8 cellular contexts compared by ENCODE assay signal in the genomic region with DNA sequence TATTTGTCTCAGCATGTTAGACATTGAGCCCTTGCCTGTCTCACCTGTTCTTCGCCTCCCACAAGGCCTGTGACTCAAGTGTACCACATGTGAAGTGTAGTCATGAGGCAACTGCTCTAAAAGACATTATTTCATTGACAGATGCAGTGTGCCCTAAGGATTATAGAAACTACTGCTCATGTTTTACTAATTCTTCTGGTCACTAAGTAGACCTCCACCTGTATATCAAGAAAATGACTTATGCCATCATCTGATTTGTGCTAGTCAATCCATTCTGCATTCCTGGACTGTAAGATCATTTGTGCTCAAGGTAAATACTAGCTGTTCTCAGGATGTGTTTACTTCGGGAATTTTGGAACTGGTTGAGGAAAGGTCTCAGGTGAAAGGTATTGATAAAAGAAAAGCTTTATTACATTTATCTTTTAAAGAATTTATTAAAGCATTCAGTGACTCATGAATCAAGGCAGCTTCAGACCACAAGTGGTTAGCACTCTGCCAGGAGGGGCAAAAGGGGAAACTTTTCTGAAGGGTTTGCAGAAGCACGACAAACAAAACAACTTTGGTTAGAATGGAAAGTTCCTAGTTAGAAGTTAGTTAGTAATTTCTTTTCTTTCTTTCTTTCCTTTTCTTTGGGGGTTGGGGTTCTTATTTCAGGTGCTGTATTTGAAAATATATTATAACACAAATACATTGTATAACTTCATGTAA.
DNase-seq lines count a peak whose midpoint lies in the region; ATAC-seq and TF ChIP-seq lines count a peak whose summit lies in the region.

No MANE protein-coding gene starts in this region.

- no peaks in the 10 kb centered on the region for H3K4me1 Mint-ChIP-seq in type B pancreatic cell (ENCODE audit: unreplicated experiment)

- no peak overlapping the region for H3K27ac Mint-ChIP-seq in type B pancreatic cell

- H3K9me3 ChIP-seq in osteoblast (ENCODE audit: low read depth, low read length): no peaks in the 10 kb centered on the region
- H3K9me3 ChIP-seq in heart right ventricle: no peaks in the 10 kb centered on the region

- peak overlapping the region; percentile 12 for H3K4me2 ChIP-seq in osteoblast (ENCODE audit: insufficient read depth, low read length)

- WGBS in heart right ventricle, 2 donors: 76 to 92% methylated on average over 3 of the region's 3 CpGs

- ATAC-seq in GM19023 (IDR thresholded peaks at IDR 0.05; ENCODE audit: unreplicated experiment) (peak; percentile 72), HG03095 (IDR thresholded peaks at IDR 0.05; ENCODE audit: unreplicated experiment) (peak; percentile 55), heart right ventricle (no peak)

- no peaks in the 10 kb centered on the region for H3K79me2 ChIP-seq in osteoblast (ENCODE audit: insufficient read depth, low read length)

- intact Hi-C loops in heart right ventricle (cut with DNase I): no loop called here
- intact Hi-C loops in posterior cingulate gyrus (cut with DNase I): no loop called here

- peak; percentile 60 to 73 for DNase-seq in activated T-cell treated with anti-CD3 and anti-CD28 coated beads, Interleukin-2, amount 50 U/mL, for 48 hours
- DNase-seq in osteoblast (ENCODE audit: insufficient read length, low spot score, missing footprints): no peak
- no peak for DNase-seq in pons (ENCODE audit: low spot score)
- no peak for DNase-seq in heart right ventricle
- no peak for DNase-seq in posterior cingulate gyrus
- no peak for DNase-seq in type B pancreatic cell (ENCODE audit: extremely low spot score, unreplicated experiment)

- H3K27me3 ChIP-seq in osteoblast (ENCODE audit: insufficient read depth, low read length): no peaks in the 10 kb centered on the region
- H3K27me3 ChIP-seq in heart right ventricle: no peaks in the 10 kb centered on the region

- H3K27me3 Mint-ChIP-seq in type B pancreatic cell: no peaks in the 10 kb centered on the region

- H3K36me3 ChIP-seq in osteoblast (ENCODE audit: insufficient read depth, low read length) (no peaks in the 10 kb centered on the region), heart right ventricle (no peaks in the 10 kb centered on the region)

- H3K4me3 Mint-ChIP-seq in type B pancreatic cell: no peak overlapping the region

- H3K4me3 ChIP-seq in osteoblast (ENCODE audit: insufficient read depth, low read length): no peak overlapping the region
- no peak overlapping the region for H3K4me3 ChIP-seq in heart right ventricle

- H3K36me3 Mint-ChIP-seq in type B pancreatic cell: no peaks in the 10 kb centered on the region

- H3K27ac ChIP-seq in osteoblast (ENCODE audit: low read depth, low read length): no peak overlapping the region
- no peak overlapping the region for H3K27ac ChIP-seq in heart right ventricle

- H3K4me1 ChIP-seq in osteoblast (ENCODE audit: insufficient read depth, low read length) (peaks cover 10% of the 10 kb centered on the region), heart right ventricle (no peaks in the 10 kb centered on the region)

- H2AFZ ChIP-seq in osteoblast (ENCODE audit: low read length): no peak overlapping the region

- no peaks in the 10 kb centered on the region for H4K20me1 ChIP-seq in osteoblast (ENCODE audit: insufficient read depth, low read length)

- H3K9me3 Mint-ChIP-seq in type B pancreatic cell: peaks cover 6% of the 10 kb centered on the region

- no peak for TF ChIP-seq CTCF in osteoblast (IDR thresholded peaks at IDR 0.05; ENCODE audit: extremely low read depth, low read depth, low read length)
- TF ChIP-seq CTCF in heart right ventricle (IDR thresholded peaks at IDR 0.05): no peak
- no peak for TF ChIP-seq CTCF in type B pancreatic cell (conservative IDR thresholded peaks at IDR 0.05)

Comparison
In these comparisons a context has a peak if more than half of its experiments do, and no peak if none do; other contexts are left out.
1. ATAC-seq: peak in GM19023 (single experiment) and HG03095 (single experiment); none in heart right ventricle (0 of 8).
2. DNase-seq: peak in activated T-cell treated with anti-CD3 and anti-CD28 coated beads, Interleukin-2, amount 50 U/mL, for 48 hours (2 of 2); none in osteoblast (single experiment), pons (single experiment), heart right ventricle (0 of 2), posterior cingulate gyrus (0 of 10) and type B pancreatic cell (single experiment).